In genomic region chr5:151080620-151081425, GRCh38 we compare ENCODE assay signal across 1 cellular context.
TF ChIP-seq lines count a peak whose summit lies in the region.

A gene with protein sequence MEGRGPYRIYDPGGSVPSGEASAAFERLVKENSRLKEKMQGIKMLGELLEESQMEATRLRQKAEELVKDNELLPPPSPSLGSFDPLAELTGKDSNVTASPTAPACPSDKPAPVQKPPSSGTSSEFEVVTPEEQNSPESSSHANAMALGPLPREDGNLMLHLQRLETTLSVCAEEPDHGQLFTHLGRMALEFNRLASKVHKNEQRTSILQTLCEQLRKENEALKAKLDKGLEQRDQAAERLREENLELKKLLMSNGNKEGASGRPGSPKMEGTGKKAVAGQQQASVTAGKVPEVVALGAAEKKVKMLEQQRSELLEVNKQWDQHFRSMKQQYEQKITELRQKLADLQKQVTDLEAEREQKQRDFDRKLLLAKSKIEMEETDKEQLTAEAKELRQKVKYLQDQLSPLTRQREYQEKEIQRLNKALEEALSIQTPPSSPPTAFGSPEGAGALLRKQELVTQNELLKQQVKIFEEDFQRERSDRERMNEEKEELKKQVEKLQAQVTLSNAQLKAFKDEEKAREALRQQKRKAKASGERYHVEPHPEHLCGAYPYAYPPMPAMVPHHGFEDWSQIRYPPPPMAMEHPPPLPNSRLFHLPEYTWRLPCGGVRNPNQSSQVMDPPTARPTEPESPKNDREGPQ (minus strand): TSS chr5:151081034. CDS start chr5:151065095, 15,939 bp downstream.

TF ChIP-seq in HepG2, 621 proteins besides CTCF, POLR2A, EP300 and RAD21 (continued from another document and continues in another):
- TF ChIP-seq, protein P1, sequence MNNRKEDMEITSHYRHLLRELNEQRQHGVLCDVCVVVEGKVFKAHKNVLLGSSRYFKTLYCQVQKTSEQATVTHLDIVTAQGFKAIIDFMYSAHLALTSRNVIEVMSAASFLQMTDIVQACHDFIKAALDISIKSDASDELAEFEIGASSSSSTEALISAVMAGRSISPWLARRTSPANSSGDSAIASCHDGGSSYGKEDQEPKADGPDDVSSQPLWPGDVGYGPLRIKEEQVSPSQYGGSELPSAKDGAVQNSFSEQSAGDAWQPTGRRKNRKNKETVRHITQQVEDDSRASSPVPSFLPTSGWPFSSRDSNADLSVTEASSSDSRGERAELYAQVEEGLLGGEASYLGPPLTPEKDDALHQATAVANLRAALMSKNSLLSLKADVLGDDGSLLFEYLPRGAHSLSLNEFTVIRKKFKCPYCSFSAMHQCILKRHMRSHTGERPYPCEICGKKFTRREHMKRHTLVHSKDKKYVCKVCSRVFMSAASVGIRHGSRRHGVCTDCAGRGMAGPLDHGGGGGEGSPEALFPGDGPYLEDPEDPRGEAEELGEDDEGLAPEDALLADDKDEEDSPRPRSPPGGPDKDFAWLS (CRISPR knock-in tag; IDR thresholded peaks at IDR 0.05; ENCODE audit: borderline replicate concordance): no peak
- no peak for TF ChIP-seq JARID2 (CRISPR knock-in tag; IDR thresholded peaks at IDR 0.05; ENCODE audit: insufficient replicate concordance)
- TF ChIP-seq ZNF441 (CRISPR knock-in tag; IDR thresholded peaks at IDR 0.05; ENCODE audit: borderline replicate concordance): peak; percentile 72; the same call in 1 of the 2 replicates
- TF ChIP-seq, protein P2, sequence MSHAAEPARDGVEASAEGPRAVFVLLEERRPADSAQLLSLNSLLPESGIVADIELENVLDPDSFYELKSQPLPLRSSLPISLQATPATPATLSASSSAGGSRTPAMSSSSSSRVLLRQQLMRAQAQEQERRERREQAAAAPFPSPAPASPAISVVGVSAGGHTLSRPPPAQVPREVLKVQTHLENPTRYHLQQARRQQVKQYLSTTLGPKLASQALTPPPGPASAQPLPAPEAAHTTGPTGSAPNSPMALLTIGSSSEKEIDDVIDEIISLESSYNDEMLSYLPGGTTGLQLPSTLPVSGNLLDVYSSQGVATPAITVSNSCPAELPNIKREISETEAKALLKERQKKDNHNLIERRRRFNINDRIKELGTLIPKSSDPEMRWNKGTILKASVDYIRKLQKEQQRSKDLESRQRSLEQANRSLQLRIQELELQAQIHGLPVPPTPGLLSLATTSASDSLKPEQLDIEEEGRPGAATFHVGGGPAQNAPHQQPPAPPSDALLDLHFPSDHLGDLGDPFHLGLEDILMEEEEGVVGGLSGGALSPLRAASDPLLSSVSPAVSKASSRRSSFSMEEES (CRISPR knock-in tag; IDR thresholded peaks at IDR 0.05): peak; percentile 59; the same call in 1 of the 2 replicates
- peak; percentile 80 for TF ChIP-seq HDAC1 (CRISPR knock-in tag; IDR thresholded peaks at IDR 0.05)
- TF ChIP-seq SALL1 (CRISPR knock-in tag; IDR thresholded peaks at IDR 0.05): peak; percentile 77; the same call in 1 of the 2 replicates
- TF ChIP-seq SETDB1 (CRISPR knock-in tag; IDR thresholded peaks at IDR 0.05; ENCODE audit: borderline replicate concordance): no peak
- no peak for TF ChIP-seq FOXA1 (IDR thresholded peaks at IDR 0.05)
- peak; percentile 79 for TF ChIP-seq FOXA1 (CRISPR knock-in tag; IDR thresholded peaks at IDR 0.05)
- no peak for TF ChIP-seq MATR3 (CRISPR knock-in tag; IDR thresholded peaks at IDR 0.05)
- TF ChIP-seq, protein P3, sequence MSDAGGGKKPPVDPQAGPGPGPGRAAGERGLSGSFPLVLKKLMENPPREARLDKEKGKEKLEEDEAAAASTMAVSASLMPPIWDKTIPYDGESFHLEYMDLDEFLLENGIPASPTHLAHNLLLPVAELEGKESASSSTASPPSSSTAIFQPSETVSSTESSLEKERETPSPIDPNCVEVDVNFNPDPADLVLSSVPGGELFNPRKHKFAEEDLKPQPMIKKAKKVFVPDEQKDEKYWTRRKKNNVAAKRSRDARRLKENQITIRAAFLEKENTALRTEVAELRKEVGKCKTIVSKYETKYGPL (CRISPR knock-in tag; IDR thresholded peaks at IDR 0.05): peak; percentile 16; the same call in 1 of the 2 replicates
- TF ChIP-seq ISL2 (CRISPR knock-in tag; IDR thresholded peaks at IDR 0.05): peak; percentile 44
- TF ChIP-seq, protein P4, sequence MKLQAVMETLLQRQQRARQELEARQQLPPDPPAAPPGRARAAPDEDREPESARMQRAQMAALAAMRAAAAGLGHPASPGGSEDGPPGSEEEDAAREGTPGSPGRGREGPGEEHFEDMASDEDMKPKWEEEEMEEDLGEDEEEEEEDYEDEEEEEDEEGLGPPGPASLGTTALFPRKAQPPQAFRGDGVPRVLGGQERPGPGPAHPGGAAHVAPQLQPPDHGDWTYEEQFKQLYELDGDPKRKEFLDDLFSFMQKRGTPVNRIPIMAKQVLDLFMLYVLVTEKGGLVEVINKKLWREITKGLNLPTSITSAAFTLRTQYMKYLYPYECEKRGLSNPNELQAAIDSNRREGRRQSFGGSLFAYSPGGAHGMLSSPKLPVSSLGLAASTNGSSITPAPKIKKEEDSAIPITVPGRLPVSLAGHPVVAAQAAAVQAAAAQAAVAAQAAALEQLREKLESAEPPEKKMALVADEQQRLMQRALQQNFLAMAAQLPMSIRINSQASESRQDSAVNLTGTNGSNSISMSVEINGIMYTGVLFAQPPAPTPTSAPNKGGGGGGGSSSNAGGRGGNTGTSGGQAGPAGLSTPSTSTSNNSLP (IDR thresholded peaks at IDR 0.05; ENCODE audit: low read depth, low read length): no peak
- TF ChIP-seq ZNF20 (CRISPR knock-in tag; IDR thresholded peaks at IDR 0.05): no peak
- TF ChIP-seq ZNF782 (CRISPR knock-in tag; IDR thresholded peaks at IDR 0.05; ENCODE audit: borderline replicate concordance): no peak; the same call in 1 of the 2 replicates
- TF ChIP-seq NFKBIZ (CRISPR knock-in tag; IDR thresholded peaks at IDR 0.05): no peak
- no peak for TF ChIP-seq MAFF (IDR thresholded peaks at IDR 0.05; ENCODE audit: low read depth, low read length)
- TF ChIP-seq ZNF567 (CRISPR knock-in tag; IDR thresholded peaks at IDR 0.05; ENCODE audit: borderline replicate concordance): 0 out of 2 replicates have a peak, but pooled peaks have one; percentile 48
- TF ChIP-seq CAMTA2 (CRISPR knock-in tag; IDR thresholded peaks at IDR 0.05; ENCODE audit: borderline replicate concordance): no peak
- peak; percentile 74 for TF ChIP-seq CREB3 (CRISPR knock-in tag; IDR thresholded peaks at IDR 0.05)
- peak; percentile 90; the same call in 1 of the 2 replicates for TF ChIP-seq NFKB2 (CRISPR knock-in tag; IDR thresholded peaks at IDR 0.05; ENCODE audit: borderline replicate concordance)
- TF ChIP-seq LBX2 (CRISPR knock-in tag; IDR thresholded peaks at IDR 0.05; ENCODE audit: borderline replicate concordance): peak; percentile 35; the same call in 1 of the 2 replicates
- 0 out of 2 replicates have a peak, but pooled peaks have one; percentile 20 for TF ChIP-seq GATAD2A (CRISPR knock-in tag; IDR thresholded peaks at IDR 0.05)
- peak; percentile 87 for TF ChIP-seq SPEN (CRISPR knock-in tag; IDR thresholded peaks at IDR 0.05; ENCODE audit: low read depth)
- no peak for TF ChIP-seq ZMYM3 (CRISPR knock-in tag; IDR thresholded peaks at IDR 0.05)
- TF ChIP-seq, protein P5, sequence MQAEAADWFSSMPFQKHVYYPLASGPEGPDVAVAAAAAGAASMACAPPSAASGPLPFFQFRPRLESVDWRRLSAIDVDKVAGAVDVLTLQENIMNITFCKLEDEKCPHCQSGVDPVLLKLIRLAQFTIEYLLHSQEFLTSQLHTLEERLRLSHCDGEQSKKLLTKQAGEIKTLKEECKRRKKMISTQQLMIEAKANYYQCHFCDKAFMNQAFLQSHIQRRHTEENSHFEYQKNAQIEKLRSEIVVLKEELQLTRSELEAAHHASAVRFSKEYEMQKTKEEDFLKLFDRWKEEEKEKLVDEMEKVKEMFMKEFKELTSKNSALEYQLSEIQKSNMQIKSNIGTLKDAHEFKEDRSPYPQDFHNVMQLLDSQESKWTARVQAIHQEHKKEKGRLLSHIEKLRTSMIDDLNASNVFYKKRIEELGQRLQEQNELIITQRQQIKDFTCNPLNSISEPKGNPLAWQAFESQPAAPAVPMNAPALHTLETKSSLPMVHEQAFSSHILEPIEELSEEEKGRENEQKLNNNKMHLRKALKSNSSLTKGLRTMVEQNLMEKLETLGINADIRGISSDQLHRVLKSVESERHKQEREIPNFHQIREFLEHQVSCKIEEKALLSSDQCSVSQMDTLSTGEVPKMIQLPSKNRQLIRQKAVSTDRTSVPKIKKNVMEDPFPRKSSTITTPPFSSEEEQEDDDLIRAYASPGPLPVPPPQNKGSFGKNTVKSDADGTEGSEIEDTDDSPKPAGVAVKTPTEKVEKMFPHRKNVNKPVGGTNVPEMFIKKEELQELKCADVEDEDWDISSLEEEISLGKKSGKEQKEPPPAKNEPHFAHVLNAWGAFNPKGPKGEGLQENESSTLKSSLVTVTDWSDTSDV (CRISPR knock-in tag; IDR thresholded peaks at IDR 0.05): 0 out of 2 replicates have a peak, but pooled peaks have one; percentile 75
- peak; percentile 95 for TF ChIP-seq ARNT2 (CRISPR knock-in tag; IDR thresholded peaks at IDR 0.05; ENCODE audit: low read depth)
- TF ChIP-seq EED (CRISPR knock-in tag; IDR thresholded peaks at IDR 0.05): peak; percentile 12; the same call in 1 of the 2 replicates
- TF ChIP-seq PCBP2 (optimal IDR thresholded peaks at IDR 0.05; ENCODE audit: low read depth, low read length, poor library complexity, severe bottlenecking): no peak
- TF ChIP-seq ZFP36L1 (CRISPR knock-in tag; IDR thresholded peaks at IDR 0.05): peak; percentile 59; the same call in 1 of the 2 replicates
- peak; percentile 94 for TF ChIP-seq GABPB1 (CRISPR knock-in tag; IDR thresholded peaks at IDR 0.05)
- peak; percentile 71 for TF ChIP-seq NKX3-1 (CRISPR knock-in tag; IDR thresholded peaks at IDR 0.05)
- TF ChIP-seq IKZF4 (CRISPR knock-in tag; IDR thresholded peaks at IDR 0.05; ENCODE audit: borderline replicate concordance, low read depth, not compliant biosample characterization): no peak
- TF ChIP-seq, protein P6, sequence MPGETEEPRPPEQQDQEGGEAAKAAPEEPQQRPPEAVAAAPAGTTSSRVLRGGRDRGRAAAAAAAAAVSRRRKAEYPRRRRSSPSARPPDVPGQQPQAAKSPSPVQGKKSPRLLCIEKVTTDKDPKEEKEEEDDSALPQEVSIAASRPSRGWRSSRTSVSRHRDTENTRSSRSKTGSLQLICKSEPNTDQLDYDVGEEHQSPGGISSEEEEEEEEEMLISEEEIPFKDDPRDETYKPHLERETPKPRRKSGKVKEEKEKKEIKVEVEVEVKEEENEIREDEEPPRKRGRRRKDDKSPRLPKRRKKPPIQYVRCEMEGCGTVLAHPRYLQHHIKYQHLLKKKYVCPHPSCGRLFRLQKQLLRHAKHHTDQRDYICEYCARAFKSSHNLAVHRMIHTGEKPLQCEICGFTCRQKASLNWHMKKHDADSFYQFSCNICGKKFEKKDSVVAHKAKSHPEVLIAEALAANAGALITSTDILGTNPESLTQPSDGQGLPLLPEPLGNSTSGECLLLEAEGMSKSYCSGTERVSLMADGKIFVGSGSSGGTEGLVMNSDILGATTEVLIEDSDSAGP (CRISPR knock-in tag; IDR thresholded peaks at IDR 0.05; ENCODE audit: borderline replicate concordance): peak; percentile 92; the same call in 1 of the 2 replicates
- TF ChIP-seq POLR2AphosphoS5 (IDR thresholded peaks at IDR 0.05; ENCODE audit: low read depth, low read length): peak; percentile 64; the same call in 1 of the 2 replicates
- TF ChIP-seq KDM3A (CRISPR knock-in tag; IDR thresholded peaks at IDR 0.05; ENCODE audit: low read depth): peak; percentile 43; the same call in 1 of the 2 replicates
- TF ChIP-seq CENPT (CRISPR knock-in tag; IDR thresholded peaks at IDR 0.05; ENCODE audit: low read depth): no peak
- TF ChIP-seq, protein P7, sequence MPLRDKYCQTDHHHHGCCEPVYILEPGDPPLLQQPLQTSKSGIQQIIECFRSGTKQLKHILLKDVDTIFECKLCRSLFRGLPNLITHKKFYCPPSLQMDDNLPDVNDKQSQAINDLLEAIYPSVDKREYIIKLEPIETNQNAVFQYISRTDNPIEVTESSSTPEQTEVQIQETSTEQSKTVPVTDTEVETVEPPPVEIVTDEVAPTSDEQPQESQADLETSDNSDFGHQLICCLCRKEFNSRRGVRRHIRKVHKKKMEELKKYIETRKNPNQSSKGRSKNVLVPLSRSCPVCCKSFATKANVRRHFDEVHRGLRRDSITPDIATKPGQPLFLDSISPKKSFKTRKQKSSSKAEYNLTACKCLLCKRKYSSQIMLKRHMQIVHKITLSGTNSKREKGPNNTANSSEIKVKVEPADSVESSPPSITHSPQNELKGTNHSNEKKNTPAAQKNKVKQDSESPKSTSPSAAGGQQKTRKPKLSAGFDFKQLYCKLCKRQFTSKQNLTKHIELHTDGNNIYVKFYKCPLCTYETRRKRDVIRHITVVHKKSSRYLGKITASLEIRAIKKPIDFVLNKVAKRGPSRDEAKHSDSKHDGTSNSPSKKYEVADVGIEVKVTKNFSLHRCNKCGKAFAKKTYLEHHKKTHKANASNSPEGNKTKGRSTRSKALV (CRISPR knock-in tag; IDR thresholded peaks at IDR 0.05): peak; percentile 61; the same call in 1 of the 2 replicates
- TF ChIP-seq ZNF839 (CRISPR knock-in tag; IDR thresholded peaks at IDR 0.05; ENCODE audit: borderline replicate concordance): peak; percentile 63; the same call in 1 of the 2 replicates
- peak; percentile 72; the same call in 1 of the 2 replicates for TF ChIP-seq CREBL2 (CRISPR knock-in tag; IDR thresholded peaks at IDR 0.05; ENCODE audit: borderline replicate concordance)
- TF ChIP-seq ETV5 (CRISPR knock-in tag; IDR thresholded peaks at IDR 0.05; ENCODE audit: borderline replicate concordance): peak; percentile 90
- TF ChIP-seq, protein P8, sequence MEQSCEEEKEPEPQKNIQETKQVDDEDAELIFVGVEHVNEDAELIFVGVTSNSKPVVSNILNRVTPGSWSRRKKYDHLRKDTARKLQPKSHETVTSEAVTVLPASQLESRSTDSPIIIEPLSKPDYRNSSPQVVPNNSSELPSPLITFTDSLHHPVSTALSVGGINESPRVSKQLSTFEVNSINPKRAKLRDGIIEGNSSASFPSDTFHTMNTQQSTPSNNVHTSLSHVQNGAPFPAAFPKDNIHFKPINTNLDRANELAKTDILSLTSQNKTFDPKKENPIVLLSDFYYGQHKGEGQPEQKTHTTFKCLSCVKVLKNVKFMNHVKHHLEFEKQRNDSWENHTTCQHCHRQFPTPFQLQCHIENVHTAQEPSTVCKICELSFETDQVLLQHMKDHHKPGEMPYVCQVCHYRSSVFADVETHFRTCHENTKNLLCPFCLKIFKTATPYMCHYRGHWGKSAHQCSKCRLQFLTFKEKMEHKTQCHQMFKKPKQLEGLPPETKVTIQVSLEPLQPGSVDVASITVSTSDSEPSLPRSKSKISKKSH (CRISPR knock-in tag; IDR thresholded peaks at IDR 0.05; ENCODE audit: borderline replicate concordance): peak; percentile 74; the same call in 1 of the 2 replicates
- peak; percentile 90; the same call in 1 of the 2 replicates for TF ChIP-seq NRL (CRISPR knock-in tag; IDR thresholded peaks at IDR 0.05; ENCODE audit: borderline replicate concordance)
- peak; percentile 67 for TF ChIP-seq GATAD1 (CRISPR knock-in tag; IDR thresholded peaks at IDR 0.05)
- no peak for TF ChIP-seq ZBTB21 (CRISPR knock-in tag; IDR thresholded peaks at IDR 0.05)
